In the genomic region with DNA sequence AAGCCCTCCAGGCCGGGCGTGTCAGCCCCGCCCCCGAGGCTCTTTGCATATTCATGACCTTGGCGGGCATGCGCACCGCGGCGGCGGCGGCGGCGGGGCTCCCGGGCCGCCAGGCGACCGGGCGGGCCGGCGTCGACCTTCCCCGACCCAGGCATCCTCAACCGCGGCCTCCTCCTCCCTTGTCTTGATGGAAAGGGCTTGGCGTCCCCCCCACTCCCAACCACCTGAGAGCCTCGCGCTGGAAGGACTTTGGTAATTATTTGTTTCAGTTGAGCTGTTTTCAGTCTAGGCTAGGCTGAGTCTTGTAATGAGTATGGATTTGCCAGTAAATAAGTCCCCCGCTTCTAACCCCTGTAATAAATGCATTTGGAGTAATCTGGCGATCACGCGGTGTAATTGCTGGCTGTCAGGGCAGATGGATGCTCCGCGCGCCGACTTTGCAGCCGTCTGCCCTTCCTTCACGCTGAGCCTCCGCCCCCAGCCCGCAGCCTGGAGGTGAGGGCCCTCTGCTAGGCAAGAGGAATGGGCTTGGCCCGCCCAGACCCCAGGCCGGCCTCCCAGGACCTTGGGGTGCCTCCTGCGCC, we compare ENCODE assay signal across 1 cellular context.
TF ChIP-seq lines count a peak whose summit lies in the region.

No MANE protein-coding gene starts in this region.

TF ChIP-seq in IMR-90, 13 proteins besides CTCF, POLR2A, EP300 and RAD21 (continued from another document):
- TF ChIP-seq, protein P1, sequence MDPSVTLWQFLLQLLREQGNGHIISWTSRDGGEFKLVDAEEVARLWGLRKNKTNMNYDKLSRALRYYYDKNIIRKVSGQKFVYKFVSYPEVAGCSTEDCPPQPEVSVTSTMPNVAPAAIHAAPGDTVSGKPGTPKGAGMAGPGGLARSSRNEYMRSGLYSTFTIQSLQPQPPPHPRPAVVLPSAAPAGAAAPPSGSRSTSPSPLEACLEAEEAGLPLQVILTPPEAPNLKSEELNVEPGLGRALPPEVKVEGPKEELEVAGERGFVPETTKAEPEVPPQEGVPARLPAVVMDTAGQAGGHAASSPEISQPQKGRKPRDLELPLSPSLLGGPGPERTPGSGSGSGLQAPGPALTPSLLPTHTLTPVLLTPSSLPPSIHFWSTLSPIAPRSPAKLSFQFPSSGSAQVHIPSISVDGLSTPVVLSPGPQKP (IDR thresholded peaks at IDR 0.05; ENCODE audit: borderline replicate concordance, low read depth, low read length), result no peak
- no peak for TF ChIP-seq MXI1 (IDR thresholded peaks at IDR 0.05; ENCODE audit: borderline replicate concordance, low read depth, low read length)
- TF ChIP-seq MAZ (IDR thresholded peaks at IDR 0.05; ENCODE audit: borderline replicate concordance, low read depth, low read length), result no peak
- no peak for TF ChIP-seq RFX5 (IDR thresholded peaks at IDR 0.05; ENCODE audit: low read depth, low read length)
- TF ChIP-seq NFE2L2 (IDR thresholded peaks at IDR 0.05; ENCODE audit: low read depth, low read length), result no peak
- TF ChIP-seq CHD1 (IDR thresholded peaks at IDR 0.05; ENCODE audit: low read depth, low read length), result no peak
